Comparison of ENCODE assay signal across 8 cellular contexts in genomic region chr7:129225931-129226572, GRCh38. TPM values are rescaled to one million over a fixed set of nuclear protein-coding genes. Genes with fewer than 3 reads are reported as not detected.
DNase-seq lines count a peak whose midpoint lies in the region; ATAC-seq and TF ChIP-seq lines count a peak whose summit lies in the region.

No MANE protein-coding gene starts in this region.

- no peaks in the 10 kb centered on the region for H3K36me3 Mint-ChIP-seq in activated naive CD8-positive, alpha-beta T cell treated with anti-CD3 and anti-CD28 coated beads, Interleukin-2, amount 10 ng/mL, durations not matched to agents 7 days and 5 days

- WGBS in thymus, result 40% methylated on average over 11 of the region's 11 CpGs

- ATAC-seq in activated naive CD8-positive, alpha-beta T cell treated with anti-CD3 and anti-CD28 coated beads, Interleukin-2, amount 10 ng/mL, durations not matched to agents 7 days and 5 days (ENCODE audit: low read depth), result no peak
- ATAC-seq in left lung (no peak), HG03039 (IDR thresholded peaks at IDR 0.05; ENCODE audit: unreplicated experiment) (no peak)

- POLR2A ChIA-PET in activated naive CD8-positive, alpha-beta T cell treated with anti-CD3 and anti-CD28 coated beads, Interleukin-2, amount 10 ng/mL, durations not matched to agents 7 days and 5 days (lab: Charles Lee), result no interaction called here

- H3K4me1 ChIP-seq in left lung (peaks cover 0 to 23% of the 10 kb centered on the region in 2 donors), thymus (ENCODE audit: control insufficient read depth, insufficient read depth, low read length) (no peaks in the 10 kb centered on the region)

- no peaks in the 10 kb centered on the region for H3K9me3 ChIP-seq in left lung
- no peaks in the 10 kb centered on the region for H3K9me3 ChIP-seq in thymus (ENCODE audit: control insufficient read depth)

- peak overlapping the region; percentile 85 for H3K27ac Mint-ChIP-seq in activated naive CD8-positive, alpha-beta T cell treated with anti-CD3 and anti-CD28 coated beads, Interleukin-2, amount 10 ng/mL, durations not matched to agents 7 days and 5 days

- no peaks in the 10 kb centered on the region for H3K9me3 Mint-ChIP-seq in activated naive CD8-positive, alpha-beta T cell treated with anti-CD3 and anti-CD28 coated beads, Interleukin-2, amount 10 ng/mL, durations not matched to agents 7 days and 5 days

- intact Hi-C loops in left lung (cut with DNase I), result no loop called here

- H3K27ac ChIP-seq in left lung, result no peak overlapping the region
- H3K27ac ChIP-seq in thymus (ENCODE audit: low read depth), result no peak overlapping the region

- in situ Hi-C loops in ACHN (cut with HindIII; ENCODE audit: low pct_ligation_motif_present, low pct_unique_long_range_greater_than_20kb, low sequenced_read_pairs), result no loop called here

- peaks cover 2% of the 10 kb centered on the region for H3K27me3 Mint-ChIP-seq in activated naive CD8-positive, alpha-beta T cell treated with anti-CD3 and anti-CD28 coated beads, Interleukin-2, amount 10 ng/mL, durations not matched to agents 7 days and 5 days

- peak overlapping the region; percentile 95 for H3K4me3 Mint-ChIP-seq in activated naive CD8-positive, alpha-beta T cell treated with anti-CD3 and anti-CD28 coated beads, Interleukin-2, amount 10 ng/mL, durations not matched to agents 7 days and 5 days

- no peak for TF ChIP-seq CTCF in HFF-Myc (IDR thresholded peaks at IDR 0.05; ENCODE audit: low read depth, low read length, missing control alignments)
- no peak for TF ChIP-seq CTCF in left lung (IDR thresholded peaks at IDR 0.05)

- peaks cover 29% of the 10 kb centered on the region for H3K4me1 Mint-ChIP-seq in activated naive CD8-positive, alpha-beta T cell treated with anti-CD3 and anti-CD28 coated beads, Interleukin-2, amount 10 ng/mL, durations not matched to agents 7 days and 5 days

- TF ChIP-seq POLR2A in erythroblast (IDR thresholded peaks at IDR 0.05; ENCODE audit: low read length), result no peak

- H3K27me3 ChIP-seq in left lung (no peaks in the 10 kb centered on the region), thymus (ENCODE audit: control insufficient read depth, insufficient read depth) (no peaks in the 10 kb centered on the region)

- DNase-seq in ACHN (peak; percentile 18), HFF-Myc (ENCODE audit: extremely low read depth, low read depth) (no peak), left lung (peak in 1 of 2 donors; percentile 24), erythroblast (lab: John Stamatoyannopoulos, UW) (no peak), GM19240 (ENCODE audit: insufficient read length, low spot score) (no peak)
- DNase-seq in activated naive CD8-positive, alpha-beta T cell treated with anti-CD3 and anti-CD28 coated beads, Interleukin-2, amount 10 ng/mL, durations not matched to agents 7 days and 5 days, result no peak

- H3K4me3 ChIP-seq in HFF-Myc (replicated peaks; ENCODE audit: low read depth, low read length), result peak overlapping the region; percentile 64
- H3K4me3 ChIP-seq in left lung, result peak overlapping the region; percentile 81 to 87
- peak overlapping the region; percentile 91 for H3K4me3 ChIP-seq in thymus (ENCODE audit: low read length)

- no peaks in the 10 kb centered on the region for H3K36me3 ChIP-seq in left lung
- H3K36me3 ChIP-seq in thymus (ENCODE audit: control insufficient read depth, insufficient read depth), result no peaks in the 10 kb centered on the region

RNA-seq across cellular contexts. Expression of gene AHCYL2, which starts 1.2 kb away (rescaled TPM):
- 10 to 100 TPM in 1 of 2 experiments, 1 to 10 TPM in 1; 10.0 to 12.1 TPM for total RNA-seq in activated naive CD8-positive, alpha-beta T cell treated with anti-CD3 and anti-CD28 coated beads, Interleukin-2, amount 10 ng/mL, durations not matched to agents 7 days and 5 days
- 100 to 1,000 TPM in 1 of 2 donors, 10 to 100 TPM in 1; 61.6 to 219 TPM for total RNA-seq in left lung
- 6.8 TPM for polyA plus RNA-seq in thymus

RNA-seq across cellular contexts. Expression of gene SMO, which starts 37.6 kb away (rescaled TPM):
- total RNA-seq in activated naive CD8-positive, alpha-beta T cell treated with anti-CD3 and anti-CD28 coated beads, Interleukin-2, amount 10 ng/mL, durations not matched to agents 7 days and 5 days, result under 1 TPM in 1 of 2 experiments, not detected in 1; 0.20 TPM
- 10 to 100 TPM in 1 of 2 donors, 1 to 10 TPM in 1; 5.1 to 14.7 TPM for total RNA-seq in left lung
- 4.6 TPM for polyA plus RNA-seq in thymus

Comparison
In these comparisons a context has a peak if more than half of its experiments do, and no peak if none do; other contexts are left out.
1. RNA of gene AHCYL2, which starts 1.2 kb away (total RNA-seq): 61.6 to 219 TPM in left lung; 10.0 to 12.1 TPM in activated naive CD8-positive, alpha-beta T cell treated with anti-CD3 and anti-CD28 coated beads, Interleukin-2, amount 10 ng/mL, durations not matched to agents 7 days and 5 days; every median in the first group is over 4 times any median in the second.
2. RNA of gene SMO, which starts 37.6 kb away (total RNA-seq): 5.1 to 14.7 TPM in left lung; 0.20 TPM in activated naive CD8-positive, alpha-beta T cell treated with anti-CD3 and anti-CD28 coated beads, Interleukin-2, amount 10 ng/mL, durations not matched to agents 7 days and 5 days; every median in the first group is over 4 times any median in the second.
3. Peak in every context shown above with its lines, with median percentiles within 50 percentile points of each other: H3K4me3 ChIP-seq.